ENCODE assay signal across 1 cellular context in genomic region chr19:31676271-31677004, GRCh38.
TF ChIP-seq lines count a peak whose summit lies in the region.

No MANE protein-coding gene starts in this region.

TF ChIP-seq in H1, 55 proteins besides CTCF, POLR2A, EP300 and RAD21 (continued from another document):
- TF ChIP-seq CHD7 (IDR thresholded peaks at IDR 0.05; ENCODE audit: insufficient replicate concordance, low read length) (no peak), CEBPB (IDR thresholded peaks at IDR 0.05; ENCODE audit: low read depth, low read length) (no peak)
TF ChIP-seq in H1: peak in this region for 0.
